Comparison of ENCODE assay signal across 18 cellular contexts in the genomic region with DNA sequence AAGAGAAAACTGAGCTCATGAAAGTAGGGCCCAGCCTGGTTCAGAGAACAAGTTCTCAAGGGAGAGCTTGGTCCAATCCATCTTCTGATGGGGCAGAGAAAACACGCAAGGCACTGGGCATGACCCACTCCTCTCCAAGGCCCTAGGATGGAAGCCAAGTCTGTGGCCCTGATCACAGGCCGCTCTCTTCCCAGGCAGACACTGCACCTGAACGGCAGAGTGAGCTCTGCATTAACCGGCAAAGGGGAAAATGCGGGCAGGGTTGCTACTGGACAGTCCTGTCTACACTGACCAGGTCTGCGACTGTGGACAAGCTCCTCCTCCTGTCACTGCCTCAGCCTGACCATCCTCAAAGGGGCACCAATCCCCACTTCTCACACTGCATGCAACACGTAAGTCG. TPM values are rescaled to one million over a fixed set of nuclear protein-coding genes. Genes with fewer than 3 reads are reported as not detected.
A peak's percentile ranks its signal among the peaks of the same experiment; 100 is the strongest.
DNase-seq lines count a peak whose midpoint lies in the region; ATAC-seq and TF ChIP-seq lines count a peak whose summit lies in the region.
"Had no signal": no experiment of that assay in that cellular context is flagged by ENCODE, and none has a peak within 500 bp of the region (broad histone marks: within the 10 kb centered on the region; RNA-seq: fewer than 3 reads in every experiment).

No MANE protein-coding gene starts in this region.

- ATAC-seq in T-helper 17 cell = no peak
- ATAC-seq in HG03457 (IDR thresholded peaks at IDR 0.05; ENCODE audit: unreplicated experiment) = no peak

- no peak for TF ChIP-seq CTCF in spleen (IDR thresholded peaks at IDR 0.05 in 8 of 11, conservative IDR thresholded peaks at IDR 0.05 in 3 of 11)

- DNase-seq in T-helper 1 cell (no peak), T-helper 17 cell (no peak), spleen (peak; percentile 62), MV-4-11 (lab: John Stamatoyannopoulos, UW) (no peak)
- DNase-seq in CD8-positive, alpha-beta memory T cell = no peak
- DNase-seq in activated T-cell treated with anti-CD3 and anti-CD28 coated beads, Interleukin-2, amount 50 U/mL, for 1 hour = no peak
- DNase-seq: C1 segment of cervical spinal cord, DMS53, IMR-90, NCI-H1436, NCI-H2081, NCI-H226, NCI-H526, SK-N-SH had no signal

- no peaks in the 10 kb centered on the region for H3K27me3 Mint-ChIP-seq in T-helper 1 cell treated with Interleukin-12 subunit alpha and Interleukin-12 subunit beta and Interleukin-4 antibody, amounts not matched to agents 30 μg/mL and 1 μg/mL, for 36 hours (ENCODE audit: low read depth)
- peaks cover 0 to 2% of the 10 kb centered on the region in 2 donors for H3K27me3 Mint-ChIP-seq in CD8-positive, alpha-beta memory T cell
- no peaks in the 10 kb centered on the region for H3K27me3 Mint-ChIP-seq in T-helper 17 cell

- 89 to 96% (median 93%) methylated on average over 5 to 8 of the region's 8 CpGs for WGBS in spleen, 5 donors

- TF ChIP-seq POLR2A in spleen (IDR thresholded peaks at IDR 0.05) = no peak

- H3K4me3 ChIP-seq in CD8-positive, alpha-beta memory T cell (ENCODE audit: low read length) = no peak overlapping the region
- no peak overlapping the region for H3K4me3 ChIP-seq in spleen
- H3K4me3 ChIP-seq: HAP-1 had no signal

- intact Hi-C loops in spleen (cut with DNase I; ENCODE audit: low total_unique reads) = no loop called here

- H3K27ac Mint-ChIP-seq in T-helper 1 cell treated with Interleukin-12 subunit alpha and Interleukin-12 subunit beta and Interleukin-4 antibody, amounts not matched to agents 30 μg/mL and 1 μg/mL, for 36 hours = peak overlapping the region; percentile 20
- H3K27ac Mint-ChIP-seq in CD8-positive, alpha-beta memory T cell = peak overlapping the region in 5 of 8 donors; percentile 29 to 66 (median 40)
- peak overlapping the region; percentile 39 for H3K27ac Mint-ChIP-seq in T-helper 17 cell

- H3K4me1 Mint-ChIP-seq in T-helper 1 cell treated with Interleukin-12 subunit alpha and Interleukin-12 subunit beta and Interleukin-4 antibody, amounts not matched to agents 30 μg/mL and 1 μg/mL, for 36 hours (ENCODE audit: low read depth) = peaks cover 26% of the 10 kb centered on the region
- H3K4me1 Mint-ChIP-seq in CD8-positive, alpha-beta memory T cell = peaks cover 30 to 39% (median 37%) of the 10 kb centered on the region in 3 donors
- peaks cover 43% of the 10 kb centered on the region for H3K4me1 Mint-ChIP-seq in T-helper 17 cell

- H3K4me3 Mint-ChIP-seq in T-helper 1 cell treated with Interleukin-12 subunit alpha and Interleukin-12 subunit beta and Interleukin-4 antibody, amounts not matched to agents 30 μg/mL and 1 μg/mL, for 36 hours = no peak overlapping the region
- H3K4me3 Mint-ChIP-seq in CD8-positive, alpha-beta memory T cell = no peak overlapping the region
- H3K4me3 Mint-ChIP-seq in T-helper 17 cell = no peak overlapping the region

- no peaks in the 10 kb centered on the region for H3K9me3 ChIP-seq in CD8-positive, alpha-beta memory T cell (ENCODE audit: low read length)
- H3K9me3 ChIP-seq in T-helper 17 cell (ENCODE audit: control insufficient read depth, low read length, poor library complexity, severe bottlenecking) (no peaks in the 10 kb centered on the region), spleen (no peaks in the 10 kb centered on the region)
- H3K9me3 ChIP-seq: HAP-1, SK-N-SH had no signal

- peaks cover 15% of the 10 kb centered on the region for H3K4me1 ChIP-seq in CD8-positive, alpha-beta memory T cell (ENCODE audit: insufficient read depth, low read length)
- H3K4me1 ChIP-seq in spleen = peaks cover 19 to 80% (median 54%) of the 10 kb centered on the region in 6 donors
- H3K4me1 ChIP-seq: HAP-1 had no signal

- H3K36me3 ChIP-seq in CD8-positive, alpha-beta memory T cell (ENCODE audit: insufficient read depth, low read length) = peaks cover 61% of the 10 kb centered on the region
- H3K36me3 ChIP-seq in spleen = peaks cover 0 to 100% (median 87%) of the 10 kb centered on the region in 6 donors

- no peaks in the 10 kb centered on the region for H3K9me3 Mint-ChIP-seq in T-helper 1 cell treated with Interleukin-12 subunit alpha and Interleukin-12 subunit beta and Interleukin-4 antibody, amounts not matched to agents 30 μg/mL and 1 μg/mL, for 36 hours
- no peaks in the 10 kb centered on the region for H3K9me3 Mint-ChIP-seq in CD8-positive, alpha-beta memory T cell

- no peaks in the 10 kb centered on the region for H3K27me3 ChIP-seq in CD8-positive, alpha-beta memory T cell (ENCODE audit: insufficient read depth, low read length, poor library complexity, severe bottlenecking)
- H3K27me3 ChIP-seq in spleen (replicated peaks in 1 of 7) = no peaks in the 10 kb centered on the region

- no peak overlapping the region for H3K27ac ChIP-seq in CD8-positive, alpha-beta memory T cell (ENCODE audit: low read depth, low read length)
- H3K27ac ChIP-seq in spleen = peak overlapping the region in 2 of 8 donors; percentile 2 to 79
- H3K27ac ChIP-seq: 22Rv1 had no signal

- POLR2A ChIA-PET in CD8-positive, alpha-beta memory T cell (lab: Charles Lee) = no interaction called here

- CTCF ChIA-PET in CD8-positive, alpha-beta memory T cell (lab: Charles Lee) = no interaction called here

- H3K36me3 Mint-ChIP-seq in T-helper 1 cell treated with Interleukin-12 subunit alpha and Interleukin-12 subunit beta and Interleukin-4 antibody, amounts not matched to agents 30 μg/mL and 1 μg/mL, for 36 hours (ENCODE audit: low read depth) = peaks cover 38% of the 10 kb centered on the region
- H3K36me3 Mint-ChIP-seq in CD8-positive, alpha-beta memory T cell = peaks cover 7 to 84% (median 20%) of the 10 kb centered on the region in 3 donors
- H3K36me3 Mint-ChIP-seq in T-helper 17 cell (ENCODE audit: low read depth) = peaks cover 22% of the 10 kb centered on the region

RNA-seq across cellular contexts. Expression of gene SGSM3, which starts 49.3 kb away (rescaled TPM):
- total RNA-seq in CD8-positive, alpha-beta memory T cell = 10 to 100 TPM; 40.0 to 42.2 TPM
- 50.4 TPM for polyA plus RNA-seq in CD8-positive, alpha-beta memory T cell
- total RNA-seq in T-helper 17 cell (10 to 100 TPM; 56.7 to 79.4 TPM), spleen (10 to 100 TPM; 56.3 to 99.3 (median 88.2) TPM)
- 100 to 1,000 TPM; 100 to 176 (median 161) TPM for polyA plus RNA-seq in spleen
